In genomic region chr7:3821473-3821872, GRCh38 we compare ENCODE assay signal across 26 cellular contexts.
"Had no signal": no experiment of that assay in that cellular context is flagged by ENCODE, and none has a peak within 500 bp of the region (broad histone marks: within the 10 kb centered on the region; RNA-seq: fewer than 3 reads in every experiment).

No MANE protein-coding gene starts in this region.

- DNase-seq: naive thymus-derived CD8-positive, alpha-beta T cell; nephron progenitor cell; nucleus accumbens; pancreas; right cardiac atrium; spleen; stimulated activated CD4-positive, alpha-beta T cell treated with anti-CD3 and anti-CD28 coated beads, Interleukin-12 subunit alpha, Interleukin-12 subunit beta, amount 100 ng/mL, for 4 hours; stimulated activated CD4-positive, alpha-beta T cell treated with anti-CD3 and anti-CD28 coated beads, Interleukin-1b, Interleukin-23, amount 100 ng/mL, for 48 hours; stimulated activated CD4-positive, alpha-beta T cell treated with anti-CD3 and anti-CD28 coated beads, Interleukin-4, amount 100 ng/mL, for 1 hour; stimulated activated CD4-positive, alpha-beta T cell treated with anti-CD3 and anti-CD28 coated beads, Interleukin-4, amount 100 ng/mL, for 4 hours; stimulated activated CD8-positive, alpha-beta memory T cell treated with anti-CD3 and anti-CD28 coated beads, Interleukin-4, amount 100 ng/mL, for 48 hours; stimulated activated naive CD4-positive, alpha-beta T cell; stomach; thyroid gland; trophoblast cell; upper lobe of left lung had no signal

- FAIRE-seq: pancreas had no signal

- H3K36me3 ChIP-seq: neutrophil, pancreas, prostate gland, spleen, stomach, thoracic aorta, thyroid gland, tibial nerve, upper lobe of left lung, vagina had no signal

- H3K9me3 ChIP-seq: neutrophil, pancreas, prostate gland, spleen, stomach, thoracic aorta, thyroid gland, tibial nerve, upper lobe of left lung, vagina had no signal

- ATAC-seq: naive thymus-derived CD8-positive, alpha-beta T cell; natural killer cell treated with Interleukin-12 subunit alpha and Interleukin-12 subunit beta and Interleukin-15 and Interleukin-18, amount 100 ng/mL, for 72 hours; right cardiac atrium; sciatic nerve; stimulated activated memory B cell treated with anti-CD40 and anti-IgM and Interleukin-4, amounts not matched to agents 10 μg/mL and 1 μg/mL and 100 μg/mL, for 72 hours had no signal

- H3K4me1 ChIP-seq: pancreas, prostate gland, stomach, thyroid gland, tibial nerve, upper lobe of left lung had no signal

- H3K4me2 ChIP-seq: smooth muscle cell had no signal

- H3K4me3 ChIP-seq: pancreas, prostate gland, skin epidermis, smooth muscle cell, spleen, stomach, thoracic aorta, thyroid gland, tibial nerve, upper lobe of left lung, vagina had no signal

- H3K27me3 ChIP-seq: neutrophil, pancreas, spleen, stomach, thyroid gland, tibial nerve, upper lobe of left lung, vagina had no signal

- H3K27ac ChIP-seq: neutrophil, pancreas, prostate gland, skin epidermis, spleen, stomach, thoracic aorta, thyroid gland, tibial nerve, upper lobe of left lung, vagina had no signal
